1 cellular context compared by ENCODE assay signal in the genomic region with DNA sequence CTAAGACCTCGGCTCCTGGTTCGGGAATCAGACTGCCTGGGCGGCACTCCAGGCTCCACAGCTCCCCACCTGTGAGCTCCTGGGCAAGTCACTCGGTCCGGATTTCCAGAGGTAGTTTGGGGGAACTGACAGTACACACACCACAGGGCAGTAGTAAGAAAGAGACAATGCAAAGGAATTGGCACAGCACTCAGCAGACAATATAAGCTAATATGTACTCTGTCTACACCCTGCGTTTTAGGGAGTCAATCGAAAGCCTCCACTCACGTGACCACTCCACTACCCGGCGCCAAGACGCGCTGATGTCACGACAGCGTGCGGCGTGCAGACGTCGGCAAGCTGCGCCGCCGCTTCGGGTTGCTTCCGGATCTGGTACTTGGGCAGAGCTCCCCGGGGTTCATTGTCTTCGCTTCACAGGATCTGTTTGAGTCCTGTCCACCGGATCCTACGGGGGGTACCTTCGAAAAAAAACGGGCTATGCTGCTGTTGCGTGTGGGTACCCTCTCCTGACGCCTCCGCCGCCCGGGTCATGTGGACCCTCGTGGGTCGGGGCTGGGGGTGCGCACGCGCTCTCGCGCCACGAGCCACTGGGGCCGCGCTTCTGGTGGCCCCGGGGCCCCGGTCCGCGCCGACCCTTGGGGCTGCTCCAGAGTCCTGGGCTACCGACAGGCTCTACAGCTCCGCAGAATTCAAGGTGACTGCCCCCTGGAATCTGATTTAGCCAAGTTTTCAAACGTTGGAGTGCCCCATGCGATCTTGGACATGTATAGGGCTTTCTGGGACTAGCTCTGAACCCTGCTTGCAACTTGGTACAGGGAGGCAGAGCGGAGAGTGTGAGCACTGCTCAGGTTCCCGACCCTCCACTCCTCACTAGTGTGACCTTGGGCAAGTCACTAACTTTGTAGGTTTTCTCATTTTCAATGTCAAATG.
TF ChIP-seq lines count a peak whose summit lies in the region.

A gene with protein sequence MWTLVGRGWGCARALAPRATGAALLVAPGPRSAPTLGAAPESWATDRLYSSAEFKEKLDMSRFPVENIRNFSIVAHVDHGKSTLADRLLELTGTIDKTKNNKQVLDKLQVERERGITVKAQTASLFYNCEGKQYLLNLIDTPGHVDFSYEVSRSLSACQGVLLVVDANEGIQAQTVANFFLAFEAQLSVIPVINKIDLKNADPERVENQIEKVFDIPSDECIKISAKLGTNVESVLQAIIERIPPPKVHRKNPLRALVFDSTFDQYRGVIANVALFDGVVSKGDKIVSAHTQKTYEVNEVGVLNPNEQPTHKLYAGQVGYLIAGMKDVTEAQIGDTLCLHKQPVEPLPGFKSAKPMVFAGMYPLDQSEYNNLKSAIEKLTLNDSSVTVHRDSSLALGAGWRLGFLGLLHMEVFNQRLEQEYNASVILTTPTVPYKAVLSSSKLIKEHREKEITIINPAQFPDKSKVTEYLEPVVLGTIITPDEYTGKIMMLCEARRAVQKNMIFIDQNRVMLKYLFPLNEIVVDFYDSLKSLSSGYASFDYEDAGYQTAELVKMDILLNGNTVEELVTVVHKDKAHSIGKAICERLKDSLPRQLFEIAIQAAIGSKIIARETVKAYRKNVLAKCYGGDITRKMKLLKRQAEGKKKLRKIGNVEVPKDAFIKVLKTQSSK (plus strand): TSS at position 327 of the 930 bp plus-strand sequence. CDS start 203 bp downstream, at position 530.

TF ChIP-seq in HepG2, 621 proteins besides CTCF, POLR2A, EP300 and RAD21 (continued from another document and continues in another):
- TF ChIP-seq, protein P1, sequence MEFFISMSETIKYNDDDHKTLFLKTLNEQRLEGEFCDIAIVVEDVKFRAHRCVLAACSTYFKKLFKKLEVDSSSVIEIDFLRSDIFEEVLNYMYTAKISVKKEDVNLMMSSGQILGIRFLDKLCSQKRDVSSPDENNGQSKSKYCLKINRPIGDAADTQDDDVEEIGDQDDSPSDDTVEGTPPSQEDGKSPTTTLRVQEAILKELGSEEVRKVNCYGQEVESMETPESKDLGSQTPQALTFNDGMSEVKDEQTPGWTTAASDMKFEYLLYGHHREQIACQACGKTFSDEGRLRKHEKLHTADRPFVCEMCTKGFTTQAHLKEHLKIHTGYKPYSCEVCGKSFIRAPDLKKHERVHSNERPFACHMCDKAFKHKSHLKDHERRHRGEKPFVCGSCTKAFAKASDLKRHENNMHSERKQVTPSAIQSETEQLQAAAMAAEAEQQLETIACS (CRISPR knock-in tag; IDR thresholded peaks at IDR 0.05) = no peak
- TF ChIP-seq ZZZ3 (CRISPR knock-in tag; IDR thresholded peaks at IDR 0.05; ENCODE audit: borderline replicate concordance) = peak; percentile 77; the same call in 1 of the 2 replicates
- no peak for TF ChIP-seq NFYC (CRISPR knock-in tag; IDR thresholded peaks at IDR 0.05)
- no peak for TF ChIP-seq SSRP1 (CRISPR knock-in tag; IDR thresholded peaks at IDR 0.05)
- peak; percentile 82; the same call in 1 of the 2 replicates for TF ChIP-seq ZNF607 (CRISPR knock-in tag; IDR thresholded peaks at IDR 0.05; ENCODE audit: borderline replicate concordance)
- TF ChIP-seq FOXK1 (CRISPR knock-in tag; IDR thresholded peaks at IDR 0.05; ENCODE audit: borderline replicate concordance, low read depth) = peak; percentile 93
- no peak for TF ChIP-seq ATAD3A (CRISPR knock-in tag; IDR thresholded peaks at IDR 0.05)
- TF ChIP-seq HNRNPLL (IDR thresholded peaks at IDR 0.05; ENCODE audit: low read depth, low read length, poor library complexity, severe bottlenecking) = peak; percentile 61
- no peak for TF ChIP-seq HHEX (CRISPR knock-in tag; IDR thresholded peaks at IDR 0.05)
- peak; percentile 97 for TF ChIP-seq GATAD1 (CRISPR knock-in tag; IDR thresholded peaks at IDR 0.05)
- TF ChIP-seq, protein P2, sequence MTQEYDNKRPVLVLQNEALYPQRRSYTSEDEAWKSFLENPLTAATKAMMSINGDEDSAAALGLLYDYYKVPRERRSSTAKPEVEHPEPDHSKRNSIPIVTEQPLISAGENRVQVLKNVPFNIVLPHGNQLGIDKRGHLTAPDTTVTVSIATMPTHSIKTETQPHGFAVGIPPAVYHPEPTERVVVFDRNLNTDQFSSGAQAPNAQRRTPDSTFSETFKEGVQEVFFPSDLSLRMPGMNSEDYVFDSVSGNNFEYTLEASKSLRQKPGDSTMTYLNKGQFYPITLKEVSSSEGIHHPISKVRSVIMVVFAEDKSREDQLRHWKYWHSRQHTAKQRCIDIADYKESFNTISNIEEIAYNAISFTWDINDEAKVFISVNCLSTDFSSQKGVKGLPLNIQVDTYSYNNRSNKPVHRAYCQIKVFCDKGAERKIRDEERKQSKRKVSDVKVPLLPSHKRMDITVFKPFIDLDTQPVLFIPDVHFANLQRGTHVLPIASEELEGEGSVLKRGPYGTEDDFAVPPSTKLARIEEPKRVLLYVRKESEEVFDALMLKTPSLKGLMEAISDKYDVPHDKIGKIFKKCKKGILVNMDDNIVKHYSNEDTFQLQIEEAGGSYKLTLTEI (CRISPR knock-in tag; conservative IDR thresholded peaks at IDR 0.05) = no peak
- TF ChIP-seq EEA1 (CRISPR knock-in tag; IDR thresholded peaks at IDR 0.05; ENCODE audit: borderline replicate concordance) = no peak
- TF ChIP-seq, protein P3, sequence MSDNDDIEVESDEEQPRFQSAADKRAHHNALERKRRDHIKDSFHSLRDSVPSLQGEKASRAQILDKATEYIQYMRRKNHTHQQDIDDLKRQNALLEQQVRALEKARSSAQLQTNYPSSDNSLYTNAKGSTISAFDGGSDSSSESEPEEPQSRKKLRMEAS (IDR thresholded peaks at IDR 0.05) = peak; percentile 85
- TF ChIP-seq ZNF350 (CRISPR knock-in tag; IDR thresholded peaks at IDR 0.05; ENCODE audit: borderline replicate concordance, low read depth) = peak; percentile 57; the same call in 1 of the 2 replicates
- TF ChIP-seq ZNF7 (CRISPR knock-in tag; IDR thresholded peaks at IDR 0.05) = no peak
- TF ChIP-seq ZMAT3 (CRISPR knock-in tag; conservative IDR thresholded peaks at IDR 0.05) = no peak; the same call in 1 of the 2 replicates
- TF ChIP-seq KLF11 (CRISPR knock-in tag; IDR thresholded peaks at IDR 0.05) = no peak; the same call in 1 of the 2 replicates
- no peak for TF ChIP-seq RELA (CRISPR knock-in tag; IDR thresholded peaks at IDR 0.05)
- no peak for TF ChIP-seq ZKSCAN5 (CRISPR knock-in tag; IDR thresholded peaks at IDR 0.05)
- TF ChIP-seq RBAK (CRISPR knock-in tag; IDR thresholded peaks at IDR 0.05) = no peak
- TF ChIP-seq PHF5A (CRISPR knock-in tag; IDR thresholded peaks at IDR 0.05; ENCODE audit: low read depth, unreplicated experiment) = peak; percentile 57
- TF ChIP-seq ARNT (IDR thresholded peaks at IDR 0.05) = no peak
- peak; percentile 66; the same call in 1 of the 2 replicates for TF ChIP-seq ZNF614 (CRISPR knock-in tag; IDR thresholded peaks at IDR 0.05; ENCODE audit: borderline replicate concordance)
- TF ChIP-seq BORCS8-MEF2B (CRISPR knock-in tag; IDR thresholded peaks at IDR 0.05) = peak; percentile 51; the same call in 1 of the 2 replicates
- no peak for TF ChIP-seq PLRG1 (conservative IDR thresholded peaks at IDR 0.05)
- TF ChIP-seq, protein P4, sequence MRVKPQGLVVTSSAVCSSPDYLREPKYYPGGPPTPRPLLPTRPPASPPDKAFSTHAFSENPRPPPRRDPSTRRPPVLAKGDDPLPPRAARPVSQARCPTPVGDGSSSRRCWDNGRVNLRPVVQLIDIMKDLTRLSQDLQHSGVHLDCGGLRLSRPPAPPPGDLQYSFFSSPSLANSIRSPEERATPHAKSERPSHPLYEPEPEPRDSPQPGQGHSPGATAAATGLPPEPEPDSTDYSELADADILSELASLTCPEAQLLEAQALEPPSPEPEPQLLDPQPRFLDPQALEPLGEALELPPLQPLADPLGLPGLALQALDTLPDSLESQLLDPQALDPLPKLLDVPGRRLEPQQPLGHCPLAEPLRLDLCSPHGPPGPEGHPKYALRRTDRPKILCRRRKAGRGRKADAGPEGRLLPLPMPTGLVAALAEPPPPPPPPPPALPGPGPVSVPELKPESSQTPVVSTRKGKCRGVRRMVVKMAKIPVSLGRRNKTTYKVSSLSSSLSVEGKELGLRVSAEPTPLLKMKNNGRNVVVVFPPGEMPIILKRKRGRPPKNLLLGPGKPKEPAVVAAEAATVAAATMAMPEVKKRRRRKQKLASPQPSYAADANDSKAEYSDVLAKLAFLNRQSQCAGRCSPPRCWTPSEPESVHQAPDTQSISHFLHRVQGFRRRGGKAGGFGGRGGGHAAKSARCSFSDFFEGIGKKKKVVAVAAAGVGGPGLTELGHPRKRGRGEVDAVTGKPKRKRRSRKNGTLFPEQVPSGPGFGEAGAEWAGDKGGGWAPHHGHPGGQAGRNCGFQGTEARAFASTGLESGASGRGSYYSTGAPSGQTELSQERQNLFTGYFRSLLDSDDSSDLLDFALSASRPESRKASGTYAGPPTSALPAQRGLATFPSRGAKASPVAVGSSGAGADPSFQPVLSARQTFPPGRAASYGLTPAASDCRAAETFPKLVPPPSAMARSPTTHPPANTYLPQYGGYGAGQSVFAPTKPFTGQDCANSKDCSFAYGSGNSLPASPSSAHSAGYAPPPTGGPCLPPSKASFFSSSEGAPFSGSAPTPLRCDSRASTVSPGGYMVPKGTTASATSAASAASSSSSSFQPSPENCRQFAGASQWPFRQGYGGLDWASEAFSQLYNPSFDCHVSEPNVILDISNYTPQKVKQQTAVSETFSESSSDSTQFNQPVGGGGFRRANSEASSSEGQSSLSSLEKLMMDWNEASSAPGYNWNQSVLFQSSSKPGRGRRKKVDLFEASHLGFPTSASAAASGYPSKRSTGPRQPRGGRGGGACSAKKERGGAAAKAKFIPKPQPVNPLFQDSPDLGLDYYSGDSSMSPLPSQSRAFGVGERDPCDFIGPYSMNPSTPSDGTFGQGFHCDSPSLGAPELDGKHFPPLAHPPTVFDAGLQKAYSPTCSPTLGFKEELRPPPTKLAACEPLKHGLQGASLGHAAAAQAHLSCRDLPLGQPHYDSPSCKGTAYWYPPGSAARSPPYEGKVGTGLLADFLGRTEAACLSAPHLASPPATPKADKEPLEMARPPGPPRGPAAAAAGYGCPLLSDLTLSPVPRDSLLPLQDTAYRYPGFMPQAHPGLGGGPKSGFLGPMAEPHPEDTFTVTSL (CRISPR knock-in tag; IDR thresholded peaks at IDR 0.05; ENCODE audit: borderline replicate concordance) = no peak
- TF ChIP-seq ELF4 (CRISPR knock-in tag; IDR thresholded peaks at IDR 0.05; ENCODE audit: borderline replicate concordance) = peak; percentile 90
- TF ChIP-seq, protein P5, sequence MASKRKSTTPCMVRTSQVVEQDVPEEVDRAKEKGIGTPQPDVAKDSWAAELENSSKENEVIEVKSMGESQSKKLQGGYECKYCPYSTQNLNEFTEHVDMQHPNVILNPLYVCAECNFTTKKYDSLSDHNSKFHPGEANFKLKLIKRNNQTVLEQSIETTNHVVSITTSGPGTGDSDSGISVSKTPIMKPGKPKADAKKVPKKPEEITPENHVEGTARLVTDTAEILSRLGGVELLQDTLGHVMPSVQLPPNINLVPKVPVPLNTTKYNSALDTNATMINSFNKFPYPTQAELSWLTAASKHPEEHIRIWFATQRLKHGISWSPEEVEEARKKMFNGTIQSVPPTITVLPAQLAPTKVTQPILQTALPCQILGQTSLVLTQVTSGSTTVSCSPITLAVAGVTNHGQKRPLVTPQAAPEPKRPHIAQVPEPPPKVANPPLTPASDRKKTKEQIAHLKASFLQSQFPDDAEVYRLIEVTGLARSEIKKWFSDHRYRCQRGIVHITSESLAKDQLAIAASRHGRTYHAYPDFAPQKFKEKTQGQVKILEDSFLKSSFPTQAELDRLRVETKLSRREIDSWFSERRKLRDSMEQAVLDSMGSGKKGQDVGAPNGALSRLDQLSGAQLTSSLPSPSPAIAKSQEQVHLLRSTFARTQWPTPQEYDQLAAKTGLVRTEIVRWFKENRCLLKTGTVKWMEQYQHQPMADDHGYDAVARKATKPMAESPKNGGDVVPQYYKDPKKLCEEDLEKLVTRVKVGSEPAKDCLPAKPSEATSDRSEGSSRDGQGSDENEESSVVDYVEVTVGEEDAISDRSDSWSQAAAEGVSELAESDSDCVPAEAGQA (IDR thresholded peaks at IDR 0.05; ENCODE audit: low read depth) = peak; percentile 91
- TF ChIP-seq, protein P5 (CRISPR knock-in tag; IDR thresholded peaks at IDR 0.05; ENCODE audit: borderline replicate concordance) = no peak
- TF ChIP-seq ZNF3 (CRISPR knock-in tag; IDR thresholded peaks at IDR 0.05) = no peak
- no peak for TF ChIP-seq ZFP62 (CRISPR knock-in tag; IDR thresholded peaks at IDR 0.05)
- TF ChIP-seq RFXANK (CRISPR knock-in tag; IDR thresholded peaks at IDR 0.05) = no peak
- TF ChIP-seq, protein P6, sequence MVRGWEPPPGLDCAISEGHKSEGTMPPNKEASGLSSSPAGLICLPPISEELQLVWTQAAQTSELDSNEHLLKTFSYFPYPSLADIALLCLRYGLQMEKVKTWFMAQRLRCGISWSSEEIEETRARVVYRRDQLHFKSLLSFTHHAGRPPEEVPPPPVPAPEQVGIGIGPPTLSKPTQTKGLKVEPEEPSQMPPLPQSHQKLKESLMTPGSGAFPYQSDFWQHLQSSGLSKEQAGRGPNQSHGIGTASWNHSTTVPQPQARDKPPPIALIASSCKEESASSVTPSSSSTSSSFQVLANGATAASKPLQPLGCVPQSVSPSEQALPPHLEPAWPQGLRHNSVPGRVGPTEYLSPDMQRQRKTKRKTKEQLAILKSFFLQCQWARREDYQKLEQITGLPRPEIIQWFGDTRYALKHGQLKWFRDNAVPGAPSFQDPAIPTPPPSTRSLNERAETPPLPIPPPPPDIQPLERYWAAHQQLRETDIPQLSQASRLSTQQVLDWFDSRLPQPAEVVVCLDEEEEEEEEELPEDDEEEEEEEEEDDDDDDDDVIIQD (CRISPR knock-in tag; IDR thresholded peaks at IDR 0.05; ENCODE audit: low read depth) = peak; percentile 63
- TF ChIP-seq, protein P7, sequence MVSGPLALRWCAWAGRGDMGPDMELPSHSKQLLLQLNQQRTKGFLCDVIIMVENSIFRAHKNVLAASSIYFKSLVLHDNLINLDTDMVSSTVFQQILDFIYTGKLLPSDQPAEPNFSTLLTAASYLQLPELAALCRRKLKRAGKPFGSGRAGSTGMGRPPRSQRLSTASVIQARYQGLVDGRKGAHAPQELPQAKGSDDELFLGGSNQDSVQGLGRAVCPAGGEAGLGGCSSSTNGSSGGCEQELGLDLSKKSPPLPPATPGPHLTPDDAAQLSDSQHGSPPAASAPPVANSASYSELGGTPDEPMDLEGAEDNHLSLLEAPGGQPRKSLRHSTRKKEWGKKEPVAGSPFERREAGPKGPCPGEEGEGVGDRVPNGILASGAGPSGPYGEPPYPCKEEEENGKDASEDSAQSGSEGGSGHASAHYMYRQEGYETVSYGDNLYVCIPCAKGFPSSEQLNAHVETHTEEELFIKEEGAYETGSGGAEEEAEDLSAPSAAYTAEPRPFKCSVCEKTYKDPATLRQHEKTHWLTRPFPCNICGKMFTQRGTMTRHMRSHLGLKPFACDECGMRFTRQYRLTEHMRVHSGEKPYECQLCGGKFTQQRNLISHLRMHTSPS (CRISPR knock-in tag; IDR thresholded peaks at IDR 0.05; ENCODE audit: low read depth) = no peak
